Comparison of ENCODE assay signal across 8 cellular contexts in genomic region chr1:113140588-113141446, GRCh38.
DNase-seq lines count a peak whose midpoint lies in the region; ATAC-seq and TF ChIP-seq lines count a peak whose summit lies in the region.

No MANE protein-coding gene starts in this region.

- DNase-seq in DMS153 (lab: John Stamatoyannopoulos, UW) (peak; percentile 5), KG1 (lab: John Stamatoyannopoulos, UW) (peak; percentile 25), RPMI7951 (ENCODE audit: low read depth) (peak; percentile 67), fibroblast of villous mesenchyme (ENCODE audit: low read depth) (peak; percentile 66), non-pigmented ciliary epithelial cell (ENCODE audit: low read depth) (peak; percentile 24), ureter (ENCODE audit: low spot score) (peak; percentile 61)
- DNase-seq in activated T-helper 2 cell treated with anti-CD3 and anti-CD28 coated beads, Interferon-gamma antibody, Interleukin-2, Interleukin-4, amounts not matched to agents 10 μg/mL and 5 μg/mL and 100 μg/mL, durations not matched to agents 14 hours and 24 hours and 36 hours (ENCODE audit: low spot score): peak; percentile 21

- H3K36me3 Mint-ChIP-seq in activated T-helper 2 cell treated with anti-CD3 and anti-CD28 coated beads, Interferon-gamma antibody, Interleukin-2, Interleukin-4, amounts not matched to agents 10 μg/mL and 5 μg/mL and 100 μg/mL, durations not matched to agents 14 hours and 24 hours and 36 hours (ENCODE audit: low read depth): no peaks in the 10 kb centered on the region

- no peak overlapping the region for H3K27ac Mint-ChIP-seq in activated T-helper 2 cell treated with anti-CD3 and anti-CD28 coated beads, Interferon-gamma antibody, Interleukin-2, Interleukin-4, amounts not matched to agents 10 μg/mL and 5 μg/mL and 100 μg/mL, durations not matched to agents 14 hours and 24 hours and 36 hours

- no peaks in the 10 kb centered on the region for H3K9me3 Mint-ChIP-seq in activated T-helper 2 cell treated with anti-CD3 and anti-CD28 coated beads, Interferon-gamma antibody, Interleukin-2, Interleukin-4, amounts not matched to agents 10 μg/mL and 5 μg/mL and 100 μg/mL, durations not matched to agents 14 hours and 24 hours and 36 hours

- peak; percentile 85 for TF ChIP-seq CTCF in fibroblast of villous mesenchyme (IDR thresholded peaks at IDR 0.05; ENCODE audit: insufficient read depth, low read depth, low read length)

- ATAC-seq in GM21515 (IDR thresholded peaks at IDR 0.05; ENCODE audit: unreplicated experiment): peak; percentile 75

- no peak overlapping the region for H3K4me3 Mint-ChIP-seq in activated T-helper 2 cell treated with anti-CD3 and anti-CD28 coated beads, Interferon-gamma antibody, Interleukin-2, Interleukin-4, amounts not matched to agents 10 μg/mL and 5 μg/mL and 100 μg/mL, durations not matched to agents 14 hours and 24 hours and 36 hours (ENCODE audit: low read depth)

- no peak overlapping the region for H3K4me3 ChIP-seq in fibroblast of villous mesenchyme (ENCODE audit: low read depth, low read length)

- no peaks in the 10 kb centered on the region for H3K27me3 Mint-ChIP-seq in activated T-helper 2 cell treated with anti-CD3 and anti-CD28 coated beads, Interferon-gamma antibody, Interleukin-2, Interleukin-4, amounts not matched to agents 10 μg/mL and 5 μg/mL and 100 μg/mL, durations not matched to agents 14 hours and 24 hours and 36 hours (ENCODE audit: low read depth)

- intact Hi-C loops in activated T-helper 2 cell treated with anti-CD3 and anti-CD28 coated beads, Interferon-gamma antibody, Interleukin-2, Interleukin-4, amounts not matched to agents 10 μg/mL and 5 μg/mL and 100 μg/mL, durations not matched to agents 14 hours and 24 hours and 36 hours (cut with micrococcal nuclease): loop anchor here (1.0 kb wide), 1 partner anchor 536 kb away; no protein-coding TSS in a partner anchor

- peaks cover 15% of the 10 kb centered on the region for H3K4me1 Mint-ChIP-seq in activated T-helper 2 cell treated with anti-CD3 and anti-CD28 coated beads, Interferon-gamma antibody, Interleukin-2, Interleukin-4, amounts not matched to agents 10 μg/mL and 5 μg/mL and 100 μg/mL, durations not matched to agents 14 hours and 24 hours and 36 hours (ENCODE audit: low read depth)

Comparison
In these comparisons a context has a peak if more than half of its experiments do, and no peak if none do; other contexts are left out.
1. DNase-seq: peak in every context shown above with its lines; median percentile 67 in RPMI7951; 66 in fibroblast of villous mesenchyme; 61 in ureter; 25 in KG1; 24 in non-pigmented ciliary epithelial cell; 21 in activated T-helper 2 cell treated with anti-CD3 and anti-CD28 coated beads, Interferon-gamma antibody, Interleukin-2, Interleukin-4, amounts not matched to agents 10 μg/mL and 5 μg/mL and 100 μg/mL, durations not matched to agents 14 hours and 24 hours and 36 hours; 5 in DMS153.